16 cellular contexts compared by ENCODE assay signal in the genomic region with DNA sequence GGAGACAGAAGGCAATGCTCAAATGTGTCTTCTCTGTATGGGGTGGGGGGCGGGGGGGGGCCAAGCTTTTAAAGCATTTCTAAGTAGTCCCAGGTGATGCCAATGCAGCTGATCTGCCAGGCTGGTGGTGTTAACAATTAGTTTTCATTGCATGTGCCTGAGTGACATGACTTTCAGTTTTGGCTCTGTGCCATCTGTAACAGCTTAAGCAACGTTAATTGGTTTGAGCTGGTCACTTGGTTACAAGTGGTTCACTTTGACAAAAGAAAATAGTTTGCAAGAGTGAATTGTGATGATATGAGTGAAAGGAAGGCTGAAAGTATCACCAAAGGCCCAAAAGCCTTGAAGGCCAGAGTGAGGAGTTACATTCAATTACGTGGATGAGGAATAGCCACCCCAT.
"Had no signal": no experiment of that assay in that cellular context is flagged by ENCODE, and none has a peak within 500 bp of the region (broad histone marks: within the 10 kb centered on the region; RNA-seq: fewer than 3 reads in every experiment).

No MANE protein-coding gene starts in this region.

- H3K36me3 ChIP-seq: ovary, suprapubic skin, upper lobe of left lung had no signal

- H3K4me1 ChIP-seq: suprapubic skin, upper lobe of left lung had no signal

- H3K27ac Mint-ChIP-seq: activated CD4-positive, alpha-beta T cell treated with anti-CD3 and anti-CD28 coated beads for 36 hours; activated CD8-positive, alpha-beta T cell treated with anti-CD3 and anti-CD28 coated beads for 36 hours had no signal

- H3K9me3 Mint-ChIP-seq: activated CD8-positive, alpha-beta T cell treated with anti-CD3 and anti-CD28 coated beads for 36 hours had no signal

- DNase-seq: activated CD4-positive, alpha-beta T cell treated with anti-CD3 and anti-CD28 coated beads for 36 hours; activated CD8-positive, alpha-beta memory T cell treated with anti-CD3 and anti-CD28 coated beads, Interleukin-2, amount 50 U/mL, for 4 hours; activated CD8-positive, alpha-beta T cell treated with anti-CD3 and anti-CD28 coated beads for 36 hours; activated naive CD4-positive, alpha-beta T cell; aorta; caudate nucleus; effector memory CD4-positive, alpha-beta T cell; ovary; stimulated activated CD4-positive, alpha-beta T cell treated with anti-CD3 and anti-CD28 coated beads, Interleukin-4, amount 100 ng/mL, for 1 hour; stimulated activated CD8-positive, alpha-beta memory T cell treated with anti-CD3 and anti-CD28 coated beads, Interleukin-4, amount 100 ng/mL, for 48 hours; stimulated activated naive CD8-positive, alpha-beta T cell treated with anti-CD3 and anti-CD28 coated beads, Interleukin-15, Interleukin-2, amounts not matched to agents 100 U/mL and 50 U/mL, for 24 hours; T1000; upper lobe of left lung had no signal

- H3K9me3 ChIP-seq: ovary, suprapubic skin, upper lobe of left lung had no signal

- H3K4me3 ChIP-seq: coronary artery, ovary, suprapubic skin, upper lobe of left lung had no signal

- H3K27me3 ChIP-seq: ovary, suprapubic skin, upper lobe of left lung had no signal

- H3K4me3 Mint-ChIP-seq: activated CD4-positive, alpha-beta T cell treated with anti-CD3 and anti-CD28 coated beads for 36 hours; activated CD8-positive, alpha-beta T cell treated with anti-CD3 and anti-CD28 coated beads for 36 hours; neural crest cell had no signal
